In the genomic region with DNA sequence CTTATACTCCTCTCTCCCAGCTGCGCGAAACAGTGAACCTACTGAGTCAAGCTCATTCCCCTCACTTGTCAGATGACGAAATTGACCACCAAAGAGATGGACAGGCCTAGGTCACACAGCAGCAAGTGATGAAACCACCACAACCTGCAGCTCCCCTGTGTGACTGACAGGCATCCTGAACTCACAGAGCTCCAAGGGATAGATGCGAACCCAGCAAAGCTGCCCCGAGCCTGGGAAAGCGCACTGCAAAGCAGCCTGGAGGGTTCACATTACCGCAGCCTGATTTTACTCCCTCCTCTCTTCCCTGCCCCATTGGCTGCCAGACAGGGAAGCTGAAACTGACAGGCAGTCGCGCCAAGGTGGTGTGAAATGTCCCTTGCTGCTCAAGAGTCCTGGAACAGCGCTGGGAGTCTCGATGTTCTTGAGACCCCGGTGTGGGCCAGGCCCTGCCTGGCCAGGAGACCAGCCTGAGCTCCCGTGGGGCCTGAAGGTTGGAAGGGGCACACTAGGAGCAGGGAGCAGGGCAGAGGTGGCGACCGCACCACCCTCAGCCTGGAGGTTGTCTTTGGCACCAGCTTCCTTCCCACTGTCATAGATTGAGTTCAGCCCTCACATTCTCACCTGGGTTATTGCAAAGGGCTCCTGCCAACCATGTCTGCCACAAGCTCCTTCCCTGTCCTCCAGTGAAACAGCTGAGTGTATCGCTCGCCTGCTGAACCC, we compare ENCODE assay signal across 24 cellular contexts. TPM values are rescaled to one million over a fixed set of nuclear protein-coding genes. Genes with fewer than 3 reads are reported as not detected.
DNase-seq lines count a peak whose midpoint lies in the region; ATAC-seq, FAIRE-seq and TF ChIP-seq lines count a peak whose summit lies in the region.
"Had no signal": no experiment of that assay in that cellular context is flagged by ENCODE, and none has a peak within 500 bp of the region (broad histone marks: within the 10 kb centered on the region; RNA-seq: fewer than 3 reads in every experiment).

No MANE protein-coding gene starts in this region.

- no peak overlapping the region for H3K4me2 ChIP-seq in HepG2 (ENCODE audit: low read depth, low read length)
- H3K4me2 ChIP-seq: A549 had no signal

- no peak overlapping the region for H3K9ac ChIP-seq in HepG2 (ENCODE audit: insufficient read depth, low read depth, low read length)
- H3K9ac ChIP-seq: parathyroid adenoma had no signal

- CTCF ChIA-PET in HepG2 (lab: Yijun Ruan, JAX; ENCODE audit: low intra/inter-chr PET ratio, low total read pairs): no interaction called here
- CTCF ChIA-PET in T-cell (lab: Charles Lee): no interaction called here

- H3K36me3 Mint-ChIP-seq in endothelial cell (ENCODE audit: low read depth, unreplicated experiment) (peaks cover 28% of the 10 kb centered on the region), nephron progenitor cell (ENCODE audit: low read depth) (peaks cover 44% of the 10 kb centered on the region), T-cell (peaks cover 10% of the 10 kb centered on the region)

- peaks cover 9% of the 10 kb centered on the region for H3K27me3 Mint-ChIP-seq in endothelial cell (ENCODE audit: unreplicated experiment)
- H3K27me3 Mint-ChIP-seq in nephron progenitor cell (ENCODE audit: low read depth, poor library complexity): no peaks in the 10 kb centered on the region
- H3K27me3 Mint-ChIP-seq in T-cell: no peaks in the 10 kb centered on the region

- intact Hi-C loops in HepG2 (cut with micrococcal nuclease; ENCODE audit: unreplicated experiment) (no loop called here), right lobe of liver (cut with DNase I) (no loop called here), esophagus muscularis mucosa (cut with DNase I) (no loop called here)

- no peaks in the 10 kb centered on the region for H3K4me1 Mint-ChIP-seq in endothelial cell (ENCODE audit: unreplicated experiment)
- peaks cover 45% of the 10 kb centered on the region for H3K4me1 Mint-ChIP-seq in nephron progenitor cell
- peaks cover 0 to 2% (median 0%) of the 10 kb centered on the region in 3 donors for H3K4me1 Mint-ChIP-seq in T-cell

- H3K79me2 ChIP-seq in HepG2 (ENCODE audit: insufficient read depth, low read length): no peaks in the 10 kb centered on the region
- H3K79me2 ChIP-seq: parathyroid adenoma had no signal

- H3K27ac ChIP-seq in HepG2 (ENCODE audit: extremely low read length, insufficient read depth, low read length) (no peak overlapping the region), right lobe of liver (no peak overlapping the region), esophagus muscularis mucosa (replicated peaks in 1 of 4) (no peak overlapping the region)
- H3K27ac ChIP-seq: A549, parathyroid adenoma, uterus had no signal

- H3K9me3 ChIP-seq in HepG2 (ENCODE audit: low read length): no peaks in the 10 kb centered on the region
- H3K9me3 ChIP-seq in right lobe of liver: no peaks in the 10 kb centered on the region
- no peaks in the 10 kb centered on the region for H3K9me3 ChIP-seq in esophagus muscularis mucosa
- H3K9me3 ChIP-seq: A549, MG63, uterus had no signal

- TF ChIP-seq EP300 in HepG2 (IDR thresholded peaks at IDR 0.05; ENCODE audit: low read depth in 2 of 2, low read length in 2 of 2): no peak
- no peak for TF ChIP-seq EP300 in HepG2 (CRISPR knock-in tag; IDR thresholded peaks at IDR 0.05; ENCODE audit: borderline replicate concordance)
- TF ChIP-seq EP300 in esophagus muscularis mucosa (IDR thresholded peaks at IDR 0.05): no peak

- H3K4me3 Mint-ChIP-seq in endothelial cell (ENCODE audit: unreplicated experiment) (peak overlapping the region; percentile 2), nephron progenitor cell (no peak overlapping the region), T-cell (no peak overlapping the region)
- H3K4me3 Mint-ChIP-seq: activated T-cell treated with anti-CD3 and anti-CD28 coated beads, Interleukin-2, amount 50 U/mL, for 4 hours had no signal

- TF ChIP-seq CTCF in HepG2 (CRISPR knock-in tag; IDR thresholded peaks at IDR 0.05) (no peak), right lobe of liver (IDR thresholded peaks at IDR 0.05) (no peak), endothelial cell (IDR thresholded peaks at IDR 0.05; ENCODE audit: unreplicated experiment) (no peak), nephron progenitor cell (IDR thresholded peaks at IDR 0.05) (no peak), esophagus muscularis mucosa (IDR thresholded peaks at IDR 0.05) (no peak)

- no peaks in the 10 kb centered on the region for H4K20me1 ChIP-seq in HepG2 (ENCODE audit: insufficient read depth, low read length)

- no TSS peak for BruUV-seq in HepG2 (replicated peaks; lab: Mats Ljungman, UMichigan)

- no peak overlapping the region for H3K4me3 ChIP-seq in HepG2 (replicated peaks in 1 of 3; ENCODE audit: insufficient read depth in 1 of 3, low read depth in 2 of 3, low read length in 3 of 3)
- H3K4me3 ChIP-seq in right lobe of liver: no peak overlapping the region
- H3K4me3 ChIP-seq in esophagus muscularis mucosa: no peak overlapping the region
- H3K4me3 ChIP-seq: A549, MG63, uterus had no signal

- DNase-seq in HepG2 (ENCODE audit: low spot score) (no peak), right lobe of liver (no peak), endothelial cell (ENCODE audit: low spot score) (no peak), nephron progenitor cell (peak; percentile 35), esophagus muscularis mucosa (ENCODE audit: extremely low spot score) (no peak), NCI-H1694 (lab: John Stamatoyannopoulos, UW) (no peak), T-cell (no peak)
- no peak for DNase-seq in stimulated activated CD4-positive, alpha-beta T cell treated with anti-CD3 and anti-CD28 coated beads, Interleukin-4, amount 100 ng/mL, for 4 hours
- DNase-seq: activated naive CD4-positive, alpha-beta T cell treated with anti-CD3 and anti-CD28 coated beads, Interleukin-2, amount 50 U/mL, for 16 hours; activated T-cell treated with anti-CD3 and anti-CD28 coated beads, Interleukin-2, amount 50 U/mL, for 4 hours; C1 segment of cervical spinal cord; DMS153; GF-D8; HCEC 1CT; MG63; NCI-H1930; SIG-M5; small intestine; stimulated activated CD4-positive, alpha-beta T cell treated with anti-CD3 and anti-CD28 coated beads, Interleukin-4, amount 100 ng/mL, for 1 hour; T-helper 2 cell; uterus had no signal

- ATAC-seq in HepG2 (peak; percentile 9; the same call in 1 of the 3 replicates), right lobe of liver (no peak), T-cell (replicated peaks in 1 of 4) (no peak)
- ATAC-seq: activated T-cell treated with anti-CD3 and anti-CD28 coated beads, Interleukin-2, amount 50 U/mL, for 4 hours had no signal

- peaks cover 23% of the 10 kb centered on the region for H3K4me1 ChIP-seq in HepG2 (ENCODE audit: insufficient read depth, low read length)
- no peaks in the 10 kb centered on the region for H3K4me1 ChIP-seq in right lobe of liver
- H3K4me1 ChIP-seq in esophagus muscularis mucosa: no peaks in the 10 kb centered on the region
- H3K4me1 ChIP-seq: A549, parathyroid adenoma, uterus had no signal

- WGBS in HepG2 (ENCODE audit: low lambda C conversion rate): 92% methylated on average over 14 of the region's 17 CpGs
- WGBS in right lobe of liver (ENCODE audit: insufficient coverage, low coverage, low lambda C conversion rate, missing lambda C conversion rate): 100% methylated on average over 2 of the region's 17 CpGs
- 93% methylated on average over 10 of the region's 17 CpGs for WGBS in esophagus muscularis mucosa

- H3K27me3 ChIP-seq in HepG2 (ENCODE audit: control insufficient read depth in 1 of 2, insufficient read depth in 2 of 2, low read length in 2 of 2) (no peaks in the 10 kb centered on the region), right lobe of liver (no peaks in the 10 kb centered on the region), esophagus muscularis mucosa (no peaks in the 10 kb centered on the region)
- H3K27me3 ChIP-seq: MG63, uterus had no signal

- no peak for TF ChIP-seq RAD21 in HepG2 (CRISPR knock-in tag; IDR thresholded peaks at IDR 0.05)

- H2AFZ ChIP-seq in HepG2 (ENCODE audit: low read length): no peak overlapping the region
- H2AFZ ChIP-seq: parathyroid adenoma had no signal

- no peak for FAIRE-seq in HepG2 (lab: Jason Lieb, UNC)
- FAIRE-seq: A549, astrocyte, small intestine had no signal

- H3K9me3 Mint-ChIP-seq in endothelial cell (ENCODE audit: unreplicated experiment): no peaks in the 10 kb centered on the region
- H3K9me3 Mint-ChIP-seq in nephron progenitor cell: no peaks in the 10 kb centered on the region
- H3K9me3 Mint-ChIP-seq in T-cell: no peaks in the 10 kb centered on the region
- H3K9me3 Mint-ChIP-seq: activated T-cell treated with anti-CD3 and anti-CD28 coated beads, Interleukin-2, amount 50 U/mL, for 4 hours had no signal

- H3K36me3 ChIP-seq in HepG2 (replicated peaks in 1 of 2; ENCODE audit: control insufficient read depth in 1 of 2, insufficient read depth in 2 of 2, low read length in 2 of 2) (peaks cover 6 to 13% of the 10 kb centered on the region in 2 experiments; a peak in 3 of 5 replicates), right lobe of liver (no peaks in the 10 kb centered on the region), esophagus muscularis mucosa (peaks cover 11 to 63% (median 51%) of the 10 kb centered on the region in 4 donors)
- H3K36me3 ChIP-seq: uterus had no signal

- H3K27ac Mint-ChIP-seq in endothelial cell (ENCODE audit: unreplicated experiment) (no peak overlapping the region), nephron progenitor cell (peak overlapping the region; percentile 82), T-cell (no peak overlapping the region)

- in situ Hi-C loops in HepG2 (cut with HindIII; ENCODE audit: extremely low pct_ligation_motif_present, low pct_unique_long_range_greater_than_20kb): no loop called here

- POLR2A ChIA-PET in HepG2 (lab: Yijun Ruan, JAX) (interaction anchor here (0.7 kb wide), 1 partner anchor 88 kb away, joined by 3 read pairs; no protein-coding TSS in a partner anchor), T-cell (lab: Charles Lee) (interaction anchor here in 1 of 2 donors (0.6 kb wide), 1 partner anchor 14 kb away, joined by 4 read pairs; no protein-coding TSS in a partner anchor)

- TF ChIP-seq POLR2A in HepG2 (IDR thresholded peaks at IDR 0.05; ENCODE audit: insufficient read depth in 1 of 2, low read depth in 2 of 2, low read length in 2 of 2) (no peak), right lobe of liver (IDR thresholded peaks at IDR 0.05) (no peak), esophagus muscularis mucosa (IDR thresholded peaks at IDR 0.05; ENCODE audit: low read depth) (no peak)

RNA-seq across cellular contexts. Expression of gene SNRNP35, which starts 36.3 kb away (rescaled TPM):
- total RNA-seq in HepG2 (2016; rRNA removed; fragmentation: Illumina TruSeq; extraction: Trizol): 21.9 and 22.6 TPM in 2 replicates
- total RNA-seq in HepG2 (2016; cell fraction: cytosol; rRNA removed; fragmentation: Illumina TruSeq; extraction: Trizol; ENCODE audit: low read depth): 7.0 and 8.3 TPM in 2 replicates
- total RNA-seq in HepG2 (2016; cell fraction: insoluble cytoplasmic fraction; rRNA removed; fragmentation: Illumina TruSeq; extraction: Trizol): 18.1 and 21.0 TPM in 2 replicates
- total RNA-seq in HepG2 (2016; cell fraction: membrane; rRNA removed; fragmentation: Illumina TruSeq; extraction: Trizol): 9.9 and 11.2 TPM in 2 replicates
- total RNA-seq in HepG2 (2016; cell fraction: nucleus; rRNA removed; fragmentation: Illumina TruSeq; extraction: Trizol): 11.3 and 17.7 TPM in 2 replicates
- polyA plus RNA-seq in HepG2 (2011; rRNA removed): 11.3 and 11.9 TPM in 2 replicates
- polyA plus RNA-seq in HepG2 (2011; cell fraction: cytosol; rRNA removed): 8.2 and 8.4 TPM in 2 replicates
- polyA plus RNA-seq in HepG2 (2011; cell fraction: nucleus; rRNA removed): 12.3 and 17.8 TPM in 2 replicates
- 14.7 and 17.5 TPM in 2 replicates for polyA plus RNA-seq in HepG2 (2012)
- polyA plus RNA-seq in HepG2 (2016; cell fraction: cytosol; fragmentation: Illumina TruSeq; extraction: Trizol; ENCODE audit: low read depth): 6.3 and 6.7 TPM in 2 replicates
- polyA plus RNA-seq in HepG2 (2016; cell fraction: insoluble cytoplasmic fraction; fragmentation: Illumina TruSeq; extraction: Trizol; ENCODE audit: low read depth): 27.9 and 29.1 TPM in 2 replicates
- polyA plus RNA-seq in HepG2 (2016; cell fraction: membrane; fragmentation: Illumina TruSeq; extraction: Trizol; ENCODE audit: low read depth): 7.2 and 7.8 TPM in 2 replicates
- polyA plus RNA-seq in HepG2 (2016; cell fraction: nucleus; fragmentation: Illumina TruSeq; extraction: Trizol; ENCODE audit: insufficient read depth, low read depth): 33.3 and 34.6 TPM in 2 replicates
- polyA minus RNA-seq in HepG2 (2011; rRNA and poly(A)+ RNA removed; ENCODE audit: low replicate concordance): 9.0 and 11.4 TPM in 2 replicates
- polyA minus RNA-seq in HepG2 (2011; cell fraction: cytosol; rRNA and poly(A)+ RNA removed): 6.2 and 7.6 TPM in 2 replicates
- 14.2 and 18.2 TPM in 2 replicates for polyA minus RNA-seq in HepG2 (2011; cell fraction: nucleus; rRNA and poly(A)+ RNA removed)
- 10 to 100 TPM in 1 of 6 experiments, 1 to 10 TPM in 5; 7.8 to 10.3 (median 9.5) TPM for total RNA-seq in right lobe of liver
- 18.8 TPM for total RNA-seq in endothelial cell (ENCODE audit: unreplicated experiment)
- total RNA-seq in esophagus muscularis mucosa: 10 to 100 TPM; 11.6 to 27.4 (median 17.0) TPM
- 10 to 100 TPM; 32.6 to 46.1 (median 43.2) TPM for total RNA-seq in T-cell

RNA-seq across cellular contexts. Expression of gene RILPL1, which starts 39.2 kb away (rescaled TPM):
- total RNA-seq in HepG2 (2016; rRNA removed; fragmentation: Illumina TruSeq; extraction: Trizol) (3.9 and 5.8 TPM in 2 replicates), right lobe of liver (1 to 10 TPM; 3.2 to 7.5 (median 5.3) TPM), endothelial cell (ENCODE audit: unreplicated experiment) (19.8 TPM), esophagus muscularis mucosa (10 to 100 TPM; 19.9 to 54.4 (median 38.4) TPM), T-cell (1 to 10 TPM; 2.8 to 8.9 (median 6.1) TPM)
- 6.3 and 6.7 TPM in 2 replicates for total RNA-seq in HepG2 (2016; cell fraction: cytosol; rRNA removed; fragmentation: Illumina TruSeq; extraction: Trizol; ENCODE audit: low read depth)
- total RNA-seq in HepG2 (2016; cell fraction: insoluble cytoplasmic fraction; rRNA removed; fragmentation: Illumina TruSeq; extraction: Trizol): 2.8 and 5.3 TPM in 2 replicates
- total RNA-seq in HepG2 (2016; cell fraction: membrane; rRNA removed; fragmentation: Illumina TruSeq; extraction: Trizol): 6.3 and 7.3 TPM in 2 replicates
- total RNA-seq in HepG2 (2016; cell fraction: nucleus; rRNA removed; fragmentation: Illumina TruSeq; extraction: Trizol): 4.4 and 5.2 TPM in 2 replicates
- polyA plus RNA-seq in HepG2 (2011; rRNA removed): 28.4 and 32.0 TPM in 2 replicates
- polyA plus RNA-seq in HepG2 (2011; cell fraction: cytosol; rRNA removed): 17.9 and 21.6 TPM in 2 replicates
- 30.6 and 32.1 TPM in 2 replicates for polyA plus RNA-seq in HepG2 (2011; cell fraction: nucleus; rRNA removed)
- polyA plus RNA-seq in HepG2 (2012): 14.7 and 22.7 TPM in 2 replicates
- 6.6 and 7.4 TPM in 2 replicates for polyA plus RNA-seq in HepG2 (2016; cell fraction: cytosol; fragmentation: Illumina TruSeq; extraction: Trizol; ENCODE audit: low read depth)
- polyA plus RNA-seq in HepG2 (2016; cell fraction: insoluble cytoplasmic fraction; fragmentation: Illumina TruSeq; extraction: Trizol; ENCODE audit: low read depth): 6.6 and 7.8 TPM in 2 replicates
- polyA plus RNA-seq in HepG2 (2016; cell fraction: membrane; fragmentation: Illumina TruSeq; extraction: Trizol; ENCODE audit: low read depth): 9.0 and 9.4 TPM in 2 replicates
- 19.9 and 21.9 TPM in 2 replicates for polyA plus RNA-seq in HepG2 (2016; cell fraction: nucleus; fragmentation: Illumina TruSeq; extraction: Trizol; ENCODE audit: insufficient read depth, low read depth)
- 7.3 and 20.5 TPM in 2 replicates for polyA minus RNA-seq in HepG2 (2011; rRNA and poly(A)+ RNA removed; ENCODE audit: low replicate concordance)
- polyA minus RNA-seq in HepG2 (2011; cell fraction: cytosol; rRNA and poly(A)+ RNA removed): 9.8 and 11.1 TPM in 2 replicates
- 16.5 and 17.8 TPM in 2 replicates for polyA minus RNA-seq in HepG2 (2011; cell fraction: nucleus; rRNA and poly(A)+ RNA removed)

RNA-seq across cellular contexts. Expression of gene RILPL2, which starts 57.8 kb away (rescaled TPM):
- total RNA-seq in HepG2 (2016; rRNA removed; fragmentation: Illumina TruSeq; extraction: Trizol): 8.1 and 9.1 TPM in 2 replicates
- 2.4 and 2.8 TPM in 2 replicates for total RNA-seq in HepG2 (2016; cell fraction: cytosol; rRNA removed; fragmentation: Illumina TruSeq; extraction: Trizol; ENCODE audit: low read depth)
- 7.8 and 8.7 TPM in 2 replicates for total RNA-seq in HepG2 (2016; cell fraction: insoluble cytoplasmic fraction; rRNA removed; fragmentation: Illumina TruSeq; extraction: Trizol)
- 8.4 and 9.7 TPM in 2 replicates for total RNA-seq in HepG2 (2016; cell fraction: membrane; rRNA removed; fragmentation: Illumina TruSeq; extraction: Trizol)
- 2.3 and 3.4 TPM in 2 replicates for total RNA-seq in HepG2 (2016; cell fraction: nucleus; rRNA removed; fragmentation: Illumina TruSeq; extraction: Trizol)
- polyA plus RNA-seq in HepG2 (2011; rRNA removed): 2.5 and 2.7 TPM in 2 replicates
- polyA plus RNA-seq in HepG2 (2011; cell fraction: cytosol; rRNA removed): 2.2 and 2.3 TPM in 2 replicates
- polyA plus RNA-seq in HepG2 (2011; cell fraction: nucleus; rRNA removed): 0.81 and 0.84 TPM in 2 replicates
- polyA plus RNA-seq in HepG2 (2012): 2.4 and 2.8 TPM in 2 replicates
- 3.3 and 3.6 TPM in 2 replicates for polyA plus RNA-seq in HepG2 (2016; cell fraction: cytosol; fragmentation: Illumina TruSeq; extraction: Trizol; ENCODE audit: low read depth)
- 11.4 and 12.2 TPM in 2 replicates for polyA plus RNA-seq in HepG2 (2016; cell fraction: insoluble cytoplasmic fraction; fragmentation: Illumina TruSeq; extraction: Trizol; ENCODE audit: low read depth)
- 9.2 and 9.9 TPM in 2 replicates for polyA plus RNA-seq in HepG2 (2016; cell fraction: membrane; fragmentation: Illumina TruSeq; extraction: Trizol; ENCODE audit: low read depth)
- 5.3 and 6.0 TPM in 2 replicates for polyA plus RNA-seq in HepG2 (2016; cell fraction: nucleus; fragmentation: Illumina TruSeq; extraction: Trizol; ENCODE audit: insufficient read depth, low read depth)
- polyA minus RNA-seq in HepG2 (2011; rRNA and poly(A)+ RNA removed; ENCODE audit: low replicate concordance): 1.0 and 1.6 TPM in 2 replicates
- polyA minus RNA-seq in HepG2 (2011; cell fraction: cytosol; rRNA and poly(A)+ RNA removed): 0.88 and 1.4 TPM in 2 replicates
- polyA minus RNA-seq in HepG2 (2011; cell fraction: nucleus; rRNA and poly(A)+ RNA removed): 0.77 and 0.99 TPM in 2 replicates
- 1 to 10 TPM; 1.6 to 2.7 (median 1.8) TPM for total RNA-seq in right lobe of liver
- total RNA-seq in endothelial cell (ENCODE audit: unreplicated experiment): 2.8 TPM
- 1 to 10 TPM; 5.4 to 7.6 (median 5.8) TPM for total RNA-seq in esophagus muscularis mucosa
- 10 to 100 TPM in 1 of 5 donors, 1 to 10 TPM in 4; 6.0 to 10.2 (median 7.1) TPM for total RNA-seq in T-cell
